1 cellular context compared by ENCODE assay signal in the genomic region with DNA sequence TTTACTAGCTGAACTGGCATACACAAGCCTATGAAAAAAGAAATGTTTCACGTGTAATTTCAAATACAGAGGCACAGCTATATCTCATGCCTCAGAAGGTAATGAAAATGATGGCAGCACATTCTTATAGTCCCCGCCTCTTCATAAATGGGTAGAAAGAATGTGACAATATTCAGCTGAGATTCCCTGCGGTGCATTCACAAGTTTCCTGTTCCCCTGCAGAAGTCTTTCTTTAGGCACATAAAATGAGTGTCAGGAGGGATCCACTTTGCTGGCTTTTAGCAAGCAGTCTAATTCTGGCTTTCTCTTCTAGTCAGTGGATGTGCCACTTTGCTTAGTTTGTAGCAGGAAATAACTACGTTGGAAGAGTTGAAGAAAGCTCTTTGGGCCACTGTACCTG.
TF ChIP-seq lines count a peak whose summit lies in the region.

No MANE protein-coding gene starts in this region.

TF ChIP-seq in WTC11, 78 proteins besides CTCF, POLR2A, EP300 and RAD21 (continued from another document):
- TF ChIP-seq, protein P1, sequence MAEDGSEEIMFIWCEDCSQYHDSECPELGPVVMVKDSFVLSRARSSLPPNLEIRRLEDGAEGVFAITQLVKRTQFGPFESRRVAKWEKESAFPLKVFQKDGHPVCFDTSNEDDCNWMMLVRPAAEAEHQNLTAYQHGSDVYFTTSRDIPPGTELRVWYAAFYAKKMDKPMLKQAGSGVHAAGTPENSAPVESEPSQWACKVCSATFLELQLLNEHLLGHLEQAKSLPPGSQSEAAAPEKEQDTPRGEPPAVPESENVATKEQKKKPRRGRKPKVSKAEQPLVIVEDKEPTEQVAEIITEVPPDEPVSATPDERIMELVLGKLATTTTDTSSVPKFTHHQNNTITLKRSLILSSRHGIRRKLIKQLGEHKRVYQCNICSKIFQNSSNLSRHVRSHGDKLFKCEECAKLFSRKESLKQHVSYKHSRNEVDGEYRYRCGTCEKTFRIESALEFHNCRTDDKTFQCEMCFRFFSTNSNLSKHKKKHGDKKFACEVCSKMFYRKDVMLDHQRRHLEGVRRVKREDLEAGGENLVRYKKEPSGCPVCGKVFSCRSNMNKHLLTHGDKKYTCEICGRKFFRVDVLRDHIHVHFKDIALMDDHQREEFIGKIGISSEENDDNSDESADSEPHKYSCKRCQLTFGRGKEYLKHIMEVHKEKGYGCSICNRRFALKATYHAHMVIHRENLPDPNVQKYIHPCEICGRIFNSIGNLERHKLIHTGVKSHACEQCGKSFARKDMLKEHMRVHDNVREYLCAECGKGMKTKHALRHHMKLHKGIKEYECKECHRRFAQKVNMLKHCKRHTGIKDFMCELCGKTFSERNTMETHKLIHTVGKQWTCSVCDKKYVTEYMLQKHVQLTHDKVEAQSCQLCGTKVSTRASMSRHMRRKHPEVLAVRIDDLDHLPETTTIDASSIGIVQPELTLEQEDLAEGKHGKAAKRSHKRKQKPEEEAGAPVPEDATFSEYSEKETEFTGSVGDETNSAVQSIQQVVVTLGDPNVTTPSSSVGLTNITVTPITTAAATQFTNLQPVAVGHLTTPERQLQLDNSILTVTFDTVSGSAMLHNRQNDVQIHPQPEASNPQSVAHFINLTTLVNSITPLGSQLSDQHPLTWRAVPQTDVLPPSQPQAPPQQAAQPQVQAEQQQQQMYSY (CRISPR knock-in tag; IDR thresholded peaks at IDR 0.05) = no peak
- TF ChIP-seq ETV6 (CRISPR knock-in tag; IDR thresholded peaks at IDR 0.05) = no peak
